ENCODE assay signal across 12 cellular contexts in genomic region chr10:22704348-22705341, GRCh38. TPM values are rescaled to one million over a fixed set of nuclear protein-coding genes. Genes with fewer than 3 reads are reported as not detected.
DNase-seq lines count a peak whose midpoint lies in the region; ATAC-seq and TF ChIP-seq lines count a peak whose summit lies in the region.
"Had no signal": no experiment of that assay in that cellular context is flagged by ENCODE, and none has a peak within 500 bp of the region (broad histone marks: within the 10 kb centered on the region; RNA-seq: fewer than 3 reads in every experiment).

No MANE protein-coding gene starts in this region.

- no peaks in the 10 kb centered on the region for H3K27me3 ChIP-seq in CD4-positive, alpha-beta memory T cell (ENCODE audit: insufficient read depth, low read length)
- H3K27me3 ChIP-seq in esophagus squamous epithelium, result no peaks in the 10 kb centered on the region
- H3K27me3 ChIP-seq: MG63, suprapubic skin had no signal

- no peaks in the 10 kb centered on the region for H3K27me3 Mint-ChIP-seq in CD4-positive, alpha-beta memory T cell
- H3K27me3 Mint-ChIP-seq in activated T-helper 2 cell treated with anti-CD3 and anti-CD28 coated beads, Interferon-gamma antibody, Interleukin-2, Interleukin-4, amounts not matched to agents 10 μg/mL and 5 μg/mL and 100 μg/mL, durations not matched to agents 14 hours and 24 hours and 36 hours (ENCODE audit: low read depth), result no peaks in the 10 kb centered on the region

- TF ChIP-seq POLR2A in esophagus squamous epithelium (IDR thresholded peaks at IDR 0.05), result no peak

- H3K9me3 Mint-ChIP-seq in CD4-positive, alpha-beta memory T cell, result peaks cover 0 to 2% (median 0%) of the 10 kb centered on the region in 8 donors
- H3K9me3 Mint-ChIP-seq in activated T-helper 2 cell treated with anti-CD3 and anti-CD28 coated beads, Interferon-gamma antibody, Interleukin-2, Interleukin-4, amounts not matched to agents 10 μg/mL and 5 μg/mL and 100 μg/mL, durations not matched to agents 14 hours and 24 hours and 36 hours, result no peaks in the 10 kb centered on the region

- 82 to 85% methylated on average over 12 of the region's 12 CpGs for WGBS in esophagus squamous epithelium, 2 donors

- intact Hi-C loops in CD4-positive, alpha-beta memory T cell (cut with micrococcal nuclease), result no loop called here
- intact Hi-C loops in activated T-helper 2 cell treated with anti-CD3 and anti-CD28 coated beads, Interferon-gamma antibody, Interleukin-2, Interleukin-4, amounts not matched to agents 10 μg/mL and 5 μg/mL and 100 μg/mL, durations not matched to agents 14 hours and 24 hours and 36 hours (cut with micrococcal nuclease), result no loop called here
- intact Hi-C loops in esophagus squamous epithelium (cut with DNase I), result no loop called here

- no peaks in the 10 kb centered on the region for H3K36me3 ChIP-seq in CD4-positive, alpha-beta memory T cell (ENCODE audit: insufficient read depth, low read length)
- H3K36me3 ChIP-seq in esophagus squamous epithelium, result no peaks in the 10 kb centered on the region
- H3K36me3 ChIP-seq: HAP-1, MG63, suprapubic skin had no signal

- no peak overlapping the region for H3K27ac ChIP-seq in CD4-positive, alpha-beta memory T cell (ENCODE audit: low read depth, low read length)
- peak overlapping the region in 1 of 4 donors; percentile 37 for H3K27ac ChIP-seq in esophagus squamous epithelium
- H3K27ac ChIP-seq: suprapubic skin had no signal

- no peaks in the 10 kb centered on the region for H3K9me3 ChIP-seq in CD4-positive, alpha-beta memory T cell (ENCODE audit: control insufficient read depth in 1 of 2, low read length in 2 of 2)
- no peaks in the 10 kb centered on the region for H3K9me3 ChIP-seq in esophagus squamous epithelium
- H3K9me3 ChIP-seq: HAP-1, MG63, suprapubic skin had no signal

- no peak overlapping the region for H3K4me3 ChIP-seq in CD4-positive, alpha-beta memory T cell (ENCODE audit: low read length in 2 of 2)
- no peak overlapping the region for H3K4me3 ChIP-seq in esophagus squamous epithelium
- H3K4me3 ChIP-seq: HAP-1, MG63, suprapubic skin had no signal

- peak overlapping the region; percentile 79 to 95 (median 85) for H3K27ac Mint-ChIP-seq in CD4-positive, alpha-beta memory T cell
- H3K27ac Mint-ChIP-seq in activated T-helper 2 cell treated with anti-CD3 and anti-CD28 coated beads, Interferon-gamma antibody, Interleukin-2, Interleukin-4, amounts not matched to agents 10 μg/mL and 5 μg/mL and 100 μg/mL, durations not matched to agents 14 hours and 24 hours and 36 hours, result peak overlapping the region; percentile 52

- H3K4me1 Mint-ChIP-seq in CD4-positive, alpha-beta memory T cell, result peaks cover 87 to 100% (median 96%) of the 10 kb centered on the region in 4 donors
- H3K4me1 Mint-ChIP-seq in activated T-helper 2 cell treated with anti-CD3 and anti-CD28 coated beads, Interferon-gamma antibody, Interleukin-2, Interleukin-4, amounts not matched to agents 10 μg/mL and 5 μg/mL and 100 μg/mL, durations not matched to agents 14 hours and 24 hours and 36 hours (ENCODE audit: low read depth), result peaks cover 76% of the 10 kb centered on the region

- peak; percentile 49 for ATAC-seq in GM18909 (IDR thresholded peaks at IDR 0.05; ENCODE audit: poor library complexity, unreplicated experiment)
- ATAC-seq in HG03060 (IDR thresholded peaks at IDR 0.05; ENCODE audit: low read depth, unreplicated experiment), result peak; percentile 37
- ATAC-seq in GM18873 (IDR thresholded peaks at IDR 0.05; ENCODE audit: low FRiP score, unreplicated experiment), result no peak

- DNase-seq in CD4-positive, alpha-beta memory T cell, result no peak
- no peak for DNase-seq in activated T-helper 2 cell treated with anti-CD3 and anti-CD28 coated beads, Interferon-gamma antibody, Interleukin-2, Interleukin-4, amounts not matched to agents 10 μg/mL and 5 μg/mL and 100 μg/mL, durations not matched to agents 14 hours and 24 hours and 36 hours (ENCODE audit: low spot score)
- DNase-seq in esophagus squamous epithelium (lab: John Stamatoyannopoulos, UW) (no peak), foreskin melanocyte (no peak), kidney glomerular epithelial cell (lab: John Stamatoyannopoulos, UW) (no peak)
- DNase-seq: DMS79, MG63 had no signal

- CTCF ChIA-PET in CD4-positive, alpha-beta memory T cell (lab: Charles Lee; ENCODE audit: partially characterized antibody), result interaction anchor here (0.6 to 1.2 kb wide), 6 partner anchors 8 to 59 kb away, joined by 3 to 4 read pairs (median 3); no protein-coding TSS in a partner anchor

- H3K4me1 ChIP-seq in CD4-positive, alpha-beta memory T cell (ENCODE audit: insufficient read depth, low read length), result peaks cover 100% of the 10 kb centered on the region
- peaks cover 0 to 68% (median 7%) of the 10 kb centered on the region in 3 donors for H3K4me1 ChIP-seq in esophagus squamous epithelium

- H3K4me3 Mint-ChIP-seq in CD4-positive, alpha-beta memory T cell, result peak overlapping the region in 7 of 8 donors; percentile 23 to 79 (median 69)
- no peak overlapping the region for H3K4me3 Mint-ChIP-seq in activated T-helper 2 cell treated with anti-CD3 and anti-CD28 coated beads, Interferon-gamma antibody, Interleukin-2, Interleukin-4, amounts not matched to agents 10 μg/mL and 5 μg/mL and 100 μg/mL, durations not matched to agents 14 hours and 24 hours and 36 hours (ENCODE audit: low read depth)

- POLR2A ChIA-PET in CD4-positive, alpha-beta memory T cell (lab: Charles Lee; ENCODE audit: partially characterized antibody), result interaction anchor here (0.7 to 2.6 kb wide), 9 partner anchors 9 to 177 kb away, joined by 3 to 7 read pairs (median 4); no protein-coding TSS in a partner anchor

- TF ChIP-seq CTCF in esophagus squamous epithelium (IDR thresholded peaks at IDR 0.05), result no peak

- peaks cover 36% of the 10 kb centered on the region in 2 donors for H3K36me3 Mint-ChIP-seq in CD4-positive, alpha-beta memory T cell
- H3K36me3 Mint-ChIP-seq in activated T-helper 2 cell treated with anti-CD3 and anti-CD28 coated beads, Interferon-gamma antibody, Interleukin-2, Interleukin-4, amounts not matched to agents 10 μg/mL and 5 μg/mL and 100 μg/mL, durations not matched to agents 14 hours and 24 hours and 36 hours (ENCODE audit: low read depth), result peaks cover 68% of the 10 kb centered on the region

RNA-seq across cellular contexts. Expression of gene PIP4K2A, which starts 9.7 kb away (rescaled TPM):
- 100 to 1,000 TPM; 171 to 179 TPM for total RNA-seq in CD4-positive, alpha-beta memory T cell
- 10 to 100 TPM; 33.4 to 87.0 TPM for polyA plus RNA-seq in CD4-positive, alpha-beta memory T cell
- 104 and 105 TPM in 2 replicates for total RNA-seq in activated T-helper 2 cell treated with anti-CD3 and anti-CD28 coated beads, Interferon-gamma antibody, Interleukin-2, Interleukin-4, amounts not matched to agents 10 μg/mL and 5 μg/mL and 100 μg/mL, durations not matched to agents 14 hours and 24 hours and 36 hours
- total RNA-seq in esophagus squamous epithelium, result 10 to 100 TPM in 1 of 4 donors, 1 to 10 TPM in 3; 3.1 to 19.1 (median 7.6) TPM
